1 cellular context compared by ENCODE assay signal in the genomic region with DNA sequence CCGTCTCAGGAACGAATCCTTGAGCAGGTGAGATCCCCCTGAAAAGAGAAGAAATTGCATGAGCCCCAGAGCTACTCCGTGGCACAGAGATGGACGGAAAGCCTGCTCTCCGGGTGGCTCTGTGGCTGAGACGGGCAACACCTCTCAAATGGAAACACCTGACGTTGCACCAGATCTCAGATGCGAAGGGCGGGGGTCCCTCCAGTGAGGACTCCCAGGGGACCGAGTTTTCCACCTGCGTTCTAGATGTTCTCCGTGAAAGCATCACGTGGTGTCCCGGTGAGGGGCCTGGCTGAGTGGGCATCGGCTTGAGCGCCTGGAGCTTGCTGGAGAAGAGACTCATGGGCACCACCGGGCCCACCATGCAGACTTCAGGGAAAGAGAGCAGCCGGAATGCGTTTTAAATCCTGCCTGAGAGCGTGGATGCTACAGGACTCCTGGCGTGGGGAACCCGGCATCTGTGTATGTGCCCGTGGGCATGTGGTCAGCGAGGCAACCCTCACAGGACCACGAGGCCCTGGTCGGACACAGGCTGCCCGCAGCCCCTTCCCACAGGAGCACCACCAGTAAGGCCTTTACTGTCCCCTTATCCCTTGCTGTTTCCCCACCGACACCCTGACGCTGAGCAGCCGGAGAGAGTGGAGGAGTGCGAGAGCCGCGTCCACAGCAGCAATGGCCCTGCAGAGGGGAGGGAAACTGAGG.
TF ChIP-seq lines count a peak whose summit lies in the region.

No MANE protein-coding gene starts in this region.

TF ChIP-seq in HepG2, 621 proteins besides CTCF, POLR2A, EP300 and RAD21 (continued from another document):
- TF ChIP-seq, protein P1, sequence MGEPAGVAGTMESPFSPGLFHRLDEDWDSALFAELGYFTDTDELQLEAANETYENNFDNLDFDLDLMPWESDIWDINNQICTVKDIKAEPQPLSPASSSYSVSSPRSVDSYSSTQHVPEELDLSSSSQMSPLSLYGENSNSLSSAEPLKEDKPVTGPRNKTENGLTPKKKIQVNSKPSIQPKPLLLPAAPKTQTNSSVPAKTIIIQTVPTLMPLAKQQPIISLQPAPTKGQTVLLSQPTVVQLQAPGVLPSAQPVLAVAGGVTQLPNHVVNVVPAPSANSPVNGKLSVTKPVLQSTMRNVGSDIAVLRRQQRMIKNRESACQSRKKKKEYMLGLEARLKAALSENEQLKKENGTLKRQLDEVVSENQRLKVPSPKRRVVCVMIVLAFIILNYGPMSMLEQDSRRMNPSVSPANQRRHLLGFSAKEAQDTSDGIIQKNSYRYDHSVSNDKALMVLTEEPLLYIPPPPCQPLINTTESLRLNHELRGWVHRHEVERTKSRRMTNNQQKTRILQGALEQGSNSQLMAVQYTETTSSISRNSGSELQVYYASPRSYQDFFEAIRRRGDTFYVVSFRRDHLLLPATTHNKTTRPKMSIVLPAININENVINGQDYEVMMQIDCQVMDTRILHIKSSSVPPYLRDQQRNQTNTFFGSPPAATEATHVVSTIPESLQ (CRISPR knock-in tag; conservative IDR thresholded peaks at IDR 0.05) = no peak
- TF ChIP-seq NKX3-1 (CRISPR knock-in tag; IDR thresholded peaks at IDR 0.05) (no peak), MTA3 (CRISPR knock-in tag; IDR thresholded peaks at IDR 0.05) (no peak), HOXA9 (CRISPR knock-in tag; IDR thresholded peaks at IDR 0.05; ENCODE audit: borderline replicate concordance) (no peak), IKZF4 (CRISPR knock-in tag; IDR thresholded peaks at IDR 0.05; ENCODE audit: borderline replicate concordance, low read depth, not compliant biosample characterization) (no peak)
- TF ChIP-seq, protein P2, sequence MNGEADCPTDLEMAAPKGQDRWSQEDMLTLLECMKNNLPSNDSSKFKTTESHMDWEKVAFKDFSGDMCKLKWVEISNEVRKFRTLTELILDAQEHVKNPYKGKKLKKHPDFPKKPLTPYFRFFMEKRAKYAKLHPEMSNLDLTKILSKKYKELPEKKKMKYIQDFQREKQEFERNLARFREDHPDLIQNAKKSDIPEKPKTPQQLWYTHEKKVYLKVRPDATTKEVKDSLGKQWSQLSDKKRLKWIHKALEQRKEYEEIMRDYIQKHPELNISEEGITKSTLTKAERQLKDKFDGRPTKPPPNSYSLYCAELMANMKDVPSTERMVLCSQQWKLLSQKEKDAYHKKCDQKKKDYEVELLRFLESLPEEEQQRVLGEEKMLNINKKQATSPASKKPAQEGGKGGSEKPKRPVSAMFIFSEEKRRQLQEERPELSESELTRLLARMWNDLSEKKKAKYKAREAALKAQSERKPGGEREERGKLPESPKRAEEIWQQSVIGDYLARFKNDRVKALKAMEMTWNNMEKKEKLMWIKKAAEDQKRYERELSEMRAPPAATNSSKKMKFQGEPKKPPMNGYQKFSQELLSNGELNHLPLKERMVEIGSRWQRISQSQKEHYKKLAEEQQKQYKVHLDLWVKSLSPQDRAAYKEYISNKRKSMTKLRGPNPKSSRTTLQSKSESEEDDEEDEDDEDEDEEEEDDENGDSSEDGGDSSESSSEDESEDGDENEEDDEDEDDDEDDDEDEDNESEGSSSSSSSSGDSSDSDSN (CRISPR knock-in tag; IDR thresholded peaks at IDR 0.05) = no peak
